Comparison of ENCODE assay signal across 25 cellular contexts in genomic region chr13:113613789-113614379, GRCh38. TPM values are rescaled to one million over a fixed set of nuclear protein-coding genes. Genes with fewer than 3 reads are reported as not detected.
"Had no signal": no experiment of that assay in that cellular context is flagged by ENCODE, and none has a peak within 500 bp of the region (broad histone marks: within the 10 kb centered on the region; RNA-seq: fewer than 3 reads in every experiment).

No MANE protein-coding gene starts in this region.

- H3K27me3 ChIP-seq: colonic mucosa, esophagus squamous epithelium, sigmoid colon, stomach, transverse colon had no signal

- H3K27ac ChIP-seq: colonic mucosa, esophagus squamous epithelium, psoas muscle, sigmoid colon, skin epidermis, stomach, thoracic aorta, transverse colon had no signal

- H3K36me3 ChIP-seq: colonic mucosa, thoracic aorta had no signal

- H3K4me1 ChIP-seq: colonic mucosa, esophagus squamous epithelium, psoas muscle, sigmoid colon, transverse colon had no signal

- FAIRE-seq: kidney had no signal

- H3K9me3 ChIP-seq: colonic mucosa, esophagus squamous epithelium, psoas muscle, sigmoid colon, stomach, thoracic aorta, transverse colon had no signal

- H3K4me3 ChIP-seq: colonic mucosa, esophagus squamous epithelium, psoas muscle, sigmoid colon, skin epidermis, stomach, thoracic aorta, transverse colon had no signal

- DNase-seq: colonic mucosa; dermis blood vessel endothelial cell; esophagus squamous epithelium; foreskin fibroblast; immature natural killer cell; kidney; left cardiac atrium; left ventricle myocardium superior; mesendoderm; naive B cell; psoas muscle; retina; sigmoid colon; stimulated activated CD4-positive, alpha-beta T cell treated with anti-CD3 and anti-CD28 coated beads, Interleukin-2, amount 100 ng/mL, for 24 hours; stimulated activated CD4-positive, alpha-beta T cell treated with anti-CD3 and anti-CD28 coated beads, Interleukin-4, amount 100 ng/mL, for 4 hours; stimulated activated naive B cell treated with anti-CD40 and anti-IgM and Interleukin-4, amounts not matched to agents 10 μg/mL and 1 μg/mL and 100 μg/mL, for 72 hours; stomach; substantia nigra; transverse colon had no signal

- ATAC-seq: left cardiac atrium; left ventricle myocardium superior; psoas muscle; stimulated activated naive B cell treated with anti-CD40 and anti-IgM and Interleukin-4, amounts not matched to agents 10 μg/mL and 1 μg/mL and 100 μg/mL, for 72 hours had no signal

RNA-seq across cellular contexts. Expression of gene ATP4B, which starts 44.1 kb away (rescaled TPM):
- total RNA-seq: colonic mucosa, dermis blood vessel endothelial cell, epithelial cell of proximal tubule, esophagus squamous epithelium, left cardiac atrium, left ventricle myocardium superior, lung microvascular endothelial cell, osteoblast, psoas muscle, sigmoid colon, transverse colon, urinary bladder had no signal
- polyA plus RNA-seq: immature natural killer cell, sigmoid colon, urinary bladder had no signal

RNA-seq across cellular contexts. Expression of gene GRK1, which starts 53.1 kb away (rescaled TPM):
- total RNA-seq: dermis blood vessel endothelial cell, esophagus squamous epithelium, kidney, lung microvascular endothelial cell, osteoblast, stomach, thoracic aorta, transverse colon had no signal
- polyA plus RNA-seq: immature natural killer cell, psoas muscle, stomach had no signal
